18 cellular contexts compared by ENCODE assay signal in genomic region chr16:81937305-81938038, GRCh38.
A peak's percentile ranks its signal among the peaks of the same experiment; 100 is the strongest.
DNase-seq lines count a peak whose midpoint lies in the region; ATAC-seq and TF ChIP-seq lines count a peak whose summit lies in the region.
"Had no signal": no experiment of that assay in that cellular context is flagged by ENCODE, and none has a peak within 500 bp of the region (broad histone marks: within the 10 kb centered on the region; RNA-seq: fewer than 3 reads in every experiment).

No MANE protein-coding gene starts in this region.

- H3K27me3 Mint-ChIP-seq in activated CD8-positive, alpha-beta memory T cell treated with anti-CD3 and anti-CD28 coated beads, Interleukin-2, amount 10 ng/mL, durations not matched to agents 7 days and 5 days = no peaks in the 10 kb centered on the region
- no peaks in the 10 kb centered on the region for H3K27me3 Mint-ChIP-seq in CD4-positive, alpha-beta memory T cell

- CTCF ChIA-PET in activated CD8-positive, alpha-beta memory T cell treated with anti-CD3 and anti-CD28 coated beads, Interleukin-2, amount 10 ng/mL, durations not matched to agents 7 days and 5 days (lab: Charles Lee) = interaction anchor here (1.0 kb wide), 1 partner anchor 200 kb away, joined by 3 read pairs; no protein-coding TSS in a partner anchor
- CTCF ChIA-PET in OCI-LY7 (lab: Charles Lee; ENCODE audit: unreplicated experiment) = no interaction called here
- CTCF ChIA-PET in CD4-positive, alpha-beta memory T cell (lab: Charles Lee; ENCODE audit: partially characterized antibody) = no interaction called here

- H3K36me3 Mint-ChIP-seq in activated CD8-positive, alpha-beta memory T cell treated with anti-CD3 and anti-CD28 coated beads, Interleukin-2, amount 10 ng/mL, durations not matched to agents 7 days and 5 days = peaks cover 17% of the 10 kb centered on the region
- no peaks in the 10 kb centered on the region for H3K36me3 Mint-ChIP-seq in CD4-positive, alpha-beta memory T cell
- H3K36me3 Mint-ChIP-seq: mesothelial cell of epicardium had no signal

- no peaks in the 10 kb centered on the region for H4K20me1 ChIP-seq in OCI-LY7 (ENCODE audit: insufficient read depth, low read length)

- peak; percentile 35 for DNase-seq in activated CD8-positive, alpha-beta memory T cell treated with anti-CD3 and anti-CD28 coated beads for 24 hours
- no peak for DNase-seq in activated CD8-positive, alpha-beta memory T cell treated with anti-CD3 and anti-CD28 coated beads, Interleukin-2, amount 10 ng/mL, durations not matched to agents 7 days and 5 days
- DNase-seq in OCI-LY7 (ENCODE audit: low spot score) (no peak), islet precursor cell (peak; percentile 55), vagina (ENCODE audit: extremely low spot score in 2 of 2) (peak; percentile 55 to 60), HuH-7 (ENCODE audit: low spot score) (no peak)
- DNase-seq in CD4-positive, alpha-beta memory T cell = no peak
- DNase-seq: activated CD8-positive, alpha-beta T cell treated with anti-CD3 and anti-CD28 coated beads, Interleukin-2, amount 10 ng/mL, durations not matched to agents 7 days and 5 days; activated effector memory CD4-positive, alpha-beta T cell treated with Interleukin-2 at 50 U/mL for 16 hours; Calu3; dorsolateral prefrontal cortex; NK-92 treated with Interleukin-12 subunit alpha and Interleukin-12 subunit beta, amount 100 ng/mL, for 24 hours; pancreas; stimulated activated CD4-positive, alpha-beta T cell treated with anti-CD3 and anti-CD28 coated beads, Interleukin-12 subunit alpha, Interleukin-12 subunit beta, amount 100 ng/mL, for 4 hours had no signal

- TF ChIP-seq CTCF in OCI-LY7 (conservative IDR thresholded peaks at IDR 0.05; ENCODE audit: low read length) (no peak), vagina (IDR thresholded peaks at IDR 0.05) (no peak)

- intact Hi-C loops in OCI-LY7 (cut with micrococcal nuclease; ENCODE audit: unreplicated experiment) (no loop called here), vagina (cut with DNase I) (no loop called here)
- intact Hi-C loops in CD4-positive, alpha-beta memory T cell (cut with micrococcal nuclease) = no loop called here

- no peak overlapping the region for H3K27ac Mint-ChIP-seq in activated CD8-positive, alpha-beta memory T cell treated with anti-CD3 and anti-CD28 coated beads, Interleukin-2, amount 10 ng/mL, durations not matched to agents 7 days and 5 days
- H3K27ac Mint-ChIP-seq in CD4-positive, alpha-beta memory T cell = peak overlapping the region in 1 of 7 donors; percentile 59
- H3K27ac Mint-ChIP-seq: activated CD8-positive, alpha-beta T cell treated with anti-CD3 and anti-CD28 coated beads, Interleukin-2, amount 10 ng/mL, durations not matched to agents 7 days and 5 days; mesothelial cell of epicardium had no signal

- no peak overlapping the region for H2AFZ ChIP-seq in OCI-LY7 (ENCODE audit: low read length)

- POLR2A ChIA-PET in OCI-LY7 (lab: Charles Lee) = no interaction called here
- POLR2A ChIA-PET in CD4-positive, alpha-beta memory T cell (lab: Charles Lee; ENCODE audit: partially characterized antibody) = no interaction called here

- TSS peak; percentile 14 for BruUV-seq in OCI-LY7 (replicated peaks; lab: Mats Ljungman, UMichigan)

- TF ChIP-seq POLR2A in vagina (IDR thresholded peaks at IDR 0.05) = no peak

- no peak overlapping the region for H3K4me2 ChIP-seq in OCI-LY7 (ENCODE audit: low read length)

- peaks cover 5% of the 10 kb centered on the region for H3K4me1 Mint-ChIP-seq in activated CD8-positive, alpha-beta memory T cell treated with anti-CD3 and anti-CD28 coated beads, Interleukin-2, amount 10 ng/mL, durations not matched to agents 7 days and 5 days
- no peaks in the 10 kb centered on the region for H3K4me1 Mint-ChIP-seq in CD4-positive, alpha-beta memory T cell

- no peak for ATAC-seq in activated CD8-positive, alpha-beta memory T cell treated with anti-CD3 and anti-CD28 coated beads, Interleukin-2, amount 10 ng/mL, durations not matched to agents 7 days and 5 days
- no peak for ATAC-seq in GM18519 (IDR thresholded peaks at IDR 0.05; ENCODE audit: low FRiP score, unreplicated experiment)
- ATAC-seq: activated CD8-positive, alpha-beta T cell treated with anti-CD3 and anti-CD28 coated beads, Interleukin-2, amount 10 ng/mL, durations not matched to agents 7 days and 5 days; HCT116; pancreas had no signal

- H3K27me3 ChIP-seq in vagina = no peaks in the 10 kb centered on the region
- H3K27me3 ChIP-seq in CD4-positive, alpha-beta memory T cell (ENCODE audit: insufficient read depth, low read length) = no peaks in the 10 kb centered on the region
- H3K27me3 ChIP-seq: ascending aorta, pancreas had no signal

- peaks cover 100% of the 10 kb centered on the region for H3K36me3 ChIP-seq in OCI-LY7 (ENCODE audit: insufficient read depth, low read length)
- no peaks in the 10 kb centered on the region for H3K36me3 ChIP-seq in vagina
- H3K36me3 ChIP-seq in CD4-positive, alpha-beta memory T cell (ENCODE audit: insufficient read depth, low read length) = no peaks in the 10 kb centered on the region
- H3K36me3 ChIP-seq: ascending aorta, pancreas had no signal

- no peak overlapping the region for H3K4me3 Mint-ChIP-seq in activated CD8-positive, alpha-beta memory T cell treated with anti-CD3 and anti-CD28 coated beads, Interleukin-2, amount 10 ng/mL, durations not matched to agents 7 days and 5 days
- no peak overlapping the region for H3K4me3 Mint-ChIP-seq in CD4-positive, alpha-beta memory T cell
- H3K4me3 Mint-ChIP-seq: activated CD8-positive, alpha-beta T cell treated with anti-CD3 and anti-CD28 coated beads, Interleukin-2, amount 10 ng/mL, durations not matched to agents 7 days and 5 days; mesothelial cell of epicardium had no signal

- no peaks in the 10 kb centered on the region for H3K9me3 Mint-ChIP-seq in activated CD8-positive, alpha-beta memory T cell treated with anti-CD3 and anti-CD28 coated beads, Interleukin-2, amount 10 ng/mL, durations not matched to agents 7 days and 5 days (ENCODE audit: low read depth)
- H3K9me3 Mint-ChIP-seq in CD4-positive, alpha-beta memory T cell = peaks cover 0 to 2% (median 0%) of the 10 kb centered on the region in 8 donors
- H3K9me3 Mint-ChIP-seq: mesothelial cell of epicardium had no signal

- H3K27ac ChIP-seq in OCI-LY7 (ENCODE audit: low read depth, low read length, poor library complexity, severe bottlenecking) (no peak overlapping the region), vagina (no peak overlapping the region)
- H3K27ac ChIP-seq in CD4-positive, alpha-beta memory T cell (ENCODE audit: low read depth, low read length) = no peak overlapping the region
- H3K27ac ChIP-seq: ascending aorta, dorsolateral prefrontal cortex, pancreas had no signal

- H3K4me3 ChIP-seq in OCI-LY7 (ENCODE audit: low read depth, low read length, poor library complexity, severe bottlenecking) (no peak overlapping the region), vagina (no peak overlapping the region)
- no peak overlapping the region for H3K4me3 ChIP-seq in CD4-positive, alpha-beta memory T cell (ENCODE audit: low read length in 2 of 2)
- H3K4me3 ChIP-seq: ascending aorta, dorsolateral prefrontal cortex, pancreas had no signal

- no peaks in the 10 kb centered on the region for H3K9me3 ChIP-seq in OCI-LY7 (ENCODE audit: low read length)
- H3K9me3 ChIP-seq in vagina = no peaks in the 10 kb centered on the region
- H3K9me3 ChIP-seq in CD4-positive, alpha-beta memory T cell (ENCODE audit: control insufficient read depth in 1 of 2, low read length in 2 of 2) = no peaks in the 10 kb centered on the region
- H3K9me3 ChIP-seq: ascending aorta, pancreas had no signal

- H3K9me2 ChIP-seq in OCI-LY7 (ENCODE audit: insufficient read depth, low read length) = no peaks in the 10 kb centered on the region

- no peaks in the 10 kb centered on the region for H3K4me1 ChIP-seq in OCI-LY7 (ENCODE audit: insufficient read depth, low read length, poor library complexity, severe bottlenecking)
- H3K4me1 ChIP-seq in vagina = no peaks in the 10 kb centered on the region
- no peaks in the 10 kb centered on the region for H3K4me1 ChIP-seq in CD4-positive, alpha-beta memory T cell (ENCODE audit: insufficient read depth, low read length)
- H3K4me1 ChIP-seq: ascending aorta, pancreas had no signal

- H3K79me2 ChIP-seq in OCI-LY7 (ENCODE audit: insufficient read depth, low read depth, low read length) = no peaks in the 10 kb centered on the region

Comparison
In these comparisons a context has a peak if more than half of its experiments do, and no peak if none do; other contexts are left out.
1. DNase-seq: peak in activated CD8-positive, alpha-beta memory T cell treated with anti-CD3 and anti-CD28 coated beads for 24 hours (single experiment), islet precursor cell (single experiment) and vagina (2 of 2); none in activated CD8-positive, alpha-beta memory T cell treated with anti-CD3 and anti-CD28 coated beads, Interleukin-2, amount 10 ng/mL, durations not matched to agents 7 days and 5 days (single experiment), OCI-LY7 (single experiment), HuH-7 (single experiment) and CD4-positive, alpha-beta memory T cell (0 of 5).